In genomic region chrX:45322382-45322781, GRCh38 we compare ENCODE assay signal across 9 cellular contexts.
DNase-seq lines count a peak whose midpoint lies in the region; TF ChIP-seq lines count a peak whose summit lies in the region.
"Had no signal": no experiment of that assay in that cellular context is flagged by ENCODE, and none has a peak within 500 bp of the region (broad histone marks: within the 10 kb centered on the region; RNA-seq: fewer than 3 reads in every experiment).

No MANE protein-coding gene starts in this region.

- no peak for TF ChIP-seq POLR2A in suprapubic skin (IDR thresholded peaks at IDR 0.05)

- no peaks in the 10 kb centered on the region for H3K9me3 Mint-ChIP-seq in activated T-cell treated with anti-CD3 and anti-CD28 coated beads, Interleukin-2, amount 50 U/mL, for 24 hours

- no peaks in the 10 kb centered on the region for H3K9me3 ChIP-seq in suprapubic skin

- no peaks in the 10 kb centered on the region for H3K27me3 ChIP-seq in suprapubic skin

- H3K4me1 ChIP-seq in suprapubic skin = no peaks in the 10 kb centered on the region

- peak; percentile 34 for DNase-seq in DMS 273 (lab: John Stamatoyannopoulos, UW; ENCODE audit: unreplicated experiment)
- no peak for DNase-seq in DMS 273 treated with DMSO at 0.1 percent for 48 hours (lab: John Stamatoyannopoulos, UW)
- peak; percentile 2 for DNase-seq in NCI-H446 treated with DMSO at 0.1 percent for 48 hours (lab: John Stamatoyannopoulos, UW)
- DNase-seq in dermis blood vessel endothelial cell = peak; percentile 83
- peak; percentile 83 to 87 for DNase-seq in lung microvascular endothelial cell (ENCODE audit: low read depth in 2 of 2)
- DNase-seq in activated T-cell treated with anti-CD3 and anti-CD28 coated beads, Interleukin-2, amount 50 U/mL, for 24 hours = no peak
- DNase-seq in NCI-H187 (lab: John Stamatoyannopoulos, UW) = no peak
- no peak for DNase-seq in suprapubic skin (ENCODE audit: low spot score in 2 of 2)

- no peak overlapping the region for H3K27ac ChIP-seq in suprapubic skin

- 12% methylated on average over 2 of the region's 2 CpGs for WGBS in suprapubic skin

- H3K36me3 Mint-ChIP-seq in activated T-cell treated with anti-CD3 and anti-CD28 coated beads, Interleukin-2, amount 50 U/mL, for 24 hours (ENCODE audit: low read depth) = no peaks in the 10 kb centered on the region

- no peaks in the 10 kb centered on the region for H3K36me3 ChIP-seq in suprapubic skin

- TF ChIP-seq CTCF in suprapubic skin (IDR thresholded peaks at IDR 0.05) = peak in 1 of 2 donors; percentile 11

- H3K4me3 Mint-ChIP-seq in activated T-cell treated with anti-CD3 and anti-CD28 coated beads, Interleukin-2, amount 50 U/mL, for 24 hours = no peak overlapping the region
- H3K4me3 Mint-ChIP-seq: B cell had no signal

- peaks cover 59% of the 10 kb centered on the region for H3K27me3 Mint-ChIP-seq in activated T-cell treated with anti-CD3 and anti-CD28 coated beads, Interleukin-2, amount 50 U/mL, for 24 hours

- no peak overlapping the region for H3K4me3 ChIP-seq in suprapubic skin

- no peak for TF ChIP-seq EP300 in suprapubic skin (IDR thresholded peaks at IDR 0.05)

- H3K27ac Mint-ChIP-seq in activated T-cell treated with anti-CD3 and anti-CD28 coated beads, Interleukin-2, amount 50 U/mL, for 24 hours = no peak overlapping the region
- H3K27ac Mint-ChIP-seq: B cell had no signal

- peaks cover 2% of the 10 kb centered on the region for H3K4me1 Mint-ChIP-seq in activated T-cell treated with anti-CD3 and anti-CD28 coated beads, Interleukin-2, amount 50 U/mL, for 24 hours (ENCODE audit: low read depth)
- H3K4me1 Mint-ChIP-seq: B cell had no signal

Comparison
In these comparisons a context has a peak if more than half of its experiments do, and no peak if none do; other contexts are left out.
1. DNase-seq: peak in DMS 273 (single experiment), NCI-H446 treated with DMSO at 0.1 percent for 48 hours (single experiment), dermis blood vessel endothelial cell (single experiment) and lung microvascular endothelial cell (2 of 2); none in DMS 273 treated with DMSO at 0.1 percent for 48 hours (single experiment), activated T-cell treated with anti-CD3 and anti-CD28 coated beads, Interleukin-2, amount 50 U/mL, for 24 hours (single experiment), NCI-H187 (0 of 2) and suprapubic skin (0 of 2).